ENCODE assay signal across 8 cellular contexts in the genomic region with DNA sequence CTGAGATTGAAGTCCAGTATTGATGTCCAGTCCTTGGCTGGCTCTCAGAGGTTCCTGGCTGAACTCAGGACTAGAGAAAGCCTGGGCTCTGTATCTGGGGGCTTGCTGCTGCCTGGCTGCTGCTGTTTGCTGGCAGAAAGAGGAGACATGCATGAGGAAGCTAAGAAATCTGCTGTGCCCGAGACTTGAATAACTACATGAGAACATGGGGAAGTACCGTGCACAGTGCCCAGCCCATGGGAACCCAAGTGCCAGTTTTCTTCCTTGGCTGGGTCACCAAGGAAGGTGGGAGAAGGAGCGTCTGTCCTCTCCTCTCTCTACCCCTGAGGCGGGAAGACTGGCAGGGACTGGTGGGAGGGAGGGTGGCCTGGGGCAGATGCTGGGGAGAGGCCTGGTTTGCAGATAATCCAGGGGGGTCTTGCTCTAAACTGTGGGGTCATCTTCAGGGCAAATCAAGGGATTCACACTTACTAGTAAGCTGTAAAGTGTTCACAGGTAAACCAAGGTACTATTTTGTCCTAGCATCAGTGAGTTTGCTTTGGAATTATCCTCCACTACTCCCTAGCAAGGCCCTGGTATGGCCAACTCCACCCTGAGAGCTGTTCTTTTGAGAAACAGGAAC. TPM values are rescaled to one million over a fixed set of nuclear protein-coding genes. Genes with fewer than 3 reads are reported as not detected.
DNase-seq lines count a peak whose midpoint lies in the region; TF ChIP-seq lines count a peak whose summit lies in the region.

No MANE protein-coding gene starts in this region.

- no peak overlapping the region for H3K4me3 ChIP-seq in AG04450 (ENCODE audit: low read depth, low read length)

- H3K36me3 Mint-ChIP-seq in dendritic cell treated with granulocyte-macrophage colony-stimulating factor and Interleukin-4, amounts not matched to agents 40 ng/mL and 50 ng/mL, for 4 days (ENCODE audit: low read depth), result peaks cover 16% of the 10 kb centered on the region
- H3K36me3 Mint-ChIP-seq in neural crest cell (ENCODE audit: low read depth), result peaks cover 24% of the 10 kb centered on the region
- H3K36me3 Mint-ChIP-seq in T-helper 2 cell treated with Interferon-gamma antibody and Interleukin-4, amounts not matched to agents 5 μg/mL and 100 μg/mL, for 36 hours (ENCODE audit: low read depth), result peaks cover 12% of the 10 kb centered on the region

- TF ChIP-seq CTCF in AG04450 (IDR thresholded peaks at IDR 0.05; ENCODE audit: low read depth, low read length) (no peak), neural crest cell (conservative IDR thresholded peaks at IDR 0.05) (no peak)

- H3K4me1 Mint-ChIP-seq in dendritic cell treated with granulocyte-macrophage colony-stimulating factor and Interleukin-4, amounts not matched to agents 40 ng/mL and 50 ng/mL, for 4 days (ENCODE audit: low read depth), result peaks cover 47% of the 10 kb centered on the region
- peaks cover 30% of the 10 kb centered on the region for H3K4me1 Mint-ChIP-seq in neural crest cell
- H3K4me1 Mint-ChIP-seq in T-helper 2 cell treated with Interferon-gamma antibody and Interleukin-4, amounts not matched to agents 5 μg/mL and 100 μg/mL, for 36 hours (ENCODE audit: low read depth), result peaks cover 1% of the 10 kb centered on the region

- H3K9me3 ChIP-seq in AG04450 (ENCODE audit: control insufficient read depth, insufficient read depth, low read length), result peaks cover 18% of the 10 kb centered on the region

- CTCF ChIA-PET in AG04450 (lab: Charles Lee), result interaction anchor here (0.6 to 1.4 kb wide), 3 partner anchors 10 to 21 kb away, joined by 3 read pairs; no protein-coding TSS in a partner anchor

- peak overlapping the region; percentile 60 for H3K4me3 Mint-ChIP-seq in dendritic cell treated with granulocyte-macrophage colony-stimulating factor and Interleukin-4, amounts not matched to agents 40 ng/mL and 50 ng/mL, for 4 days
- H3K4me3 Mint-ChIP-seq in neural crest cell, result no peak overlapping the region
- no peak overlapping the region for H3K4me3 Mint-ChIP-seq in T-helper 2 cell treated with Interferon-gamma antibody and Interleukin-4, amounts not matched to agents 5 μg/mL and 100 μg/mL, for 36 hours

- peak overlapping the region; percentile 93 for H3K27ac Mint-ChIP-seq in dendritic cell treated with granulocyte-macrophage colony-stimulating factor and Interleukin-4, amounts not matched to agents 40 ng/mL and 50 ng/mL, for 4 days
- H3K27ac Mint-ChIP-seq in neural crest cell (ENCODE audit: unreplicated experiment), result peak overlapping the region; percentile 35
- H3K27ac Mint-ChIP-seq in T-helper 2 cell treated with Interferon-gamma antibody and Interleukin-4, amounts not matched to agents 5 μg/mL and 100 μg/mL, for 36 hours, result no peak overlapping the region

- H3K27me3 Mint-ChIP-seq in dendritic cell treated with granulocyte-macrophage colony-stimulating factor and Interleukin-4, amounts not matched to agents 40 ng/mL and 50 ng/mL, for 4 days, result peaks cover 3% of the 10 kb centered on the region
- H3K27me3 Mint-ChIP-seq in neural crest cell (ENCODE audit: low read depth), result no peaks in the 10 kb centered on the region
- no peaks in the 10 kb centered on the region for H3K27me3 Mint-ChIP-seq in T-helper 2 cell treated with Interferon-gamma antibody and Interleukin-4, amounts not matched to agents 5 μg/mL and 100 μg/mL, for 36 hours (ENCODE audit: low read depth)

- peaks cover 8% of the 10 kb centered on the region for H3K9me3 Mint-ChIP-seq in dendritic cell treated with granulocyte-macrophage colony-stimulating factor and Interleukin-4, amounts not matched to agents 40 ng/mL and 50 ng/mL, for 4 days
- peaks cover 15% of the 10 kb centered on the region for H3K9me3 Mint-ChIP-seq in neural crest cell
- peaks cover 25% of the 10 kb centered on the region for H3K9me3 Mint-ChIP-seq in T-helper 2 cell treated with Interferon-gamma antibody and Interleukin-4, amounts not matched to agents 5 μg/mL and 100 μg/mL, for 36 hours

- H3K27ac ChIP-seq in AG04450 (ENCODE audit: low read depth, low read length), result peak overlapping the region; percentile 97

- DNase-seq in AG04450 (ENCODE audit: low read depth, low spot score), result no peak
- DNase-seq in KG1 (lab: John Stamatoyannopoulos, UW), result peak; percentile 20
- no peak for DNase-seq in neural crest cell (ENCODE audit: low read depth, low spot score)
- DNase-seq in T-helper 2 cell treated with Interferon-gamma antibody and Interleukin-4, amounts not matched to agents 5 μg/mL and 100 μg/mL, for 36 hours (ENCODE audit: low spot score), result no peak
- no peak for DNase-seq in NCI-H774 (lab: John Stamatoyannopoulos, UW)
- no peak for DNase-seq in HK-2 (ENCODE audit: unreplicated experiment)
- DNase-seq in NCI-H748 treated with DMSO at 0.1 percent for 48 hours (lab: John Stamatoyannopoulos, UW), result no peak

- no peaks in the 10 kb centered on the region for H3K27me3 ChIP-seq in AG04450 (ENCODE audit: control insufficient read depth, insufficient read depth, low read length)

- intact Hi-C loops in dendritic cell treated with granulocyte-macrophage colony-stimulating factor and Interleukin-4, amounts not matched to agents 40 ng/mL and 50 ng/mL, for 4 days (cut with micrococcal nuclease), result no loop called here

- POLR2A ChIA-PET in AG04450 (lab: Yijun Ruan, JAX), result interaction anchor here (0.8 to 2.4 kb wide), 10 partner anchors 10 to 990 kb away, joined by 3 to 55 read pairs (median 4); partner anchors contain the start of genes ZFP36L1 and ZFYVE26

RNA-seq across cellular contexts. Expression of gene ZFP36L1, which starts 13.8 kb away (rescaled TPM):
- 54.4 and 61.5 TPM in 2 replicates for polyA plus RNA-seq in AG04450 (2011; rRNA removed)
- 38.4 and 48.0 TPM in 2 replicates for polyA minus RNA-seq in AG04450 (2011; rRNA and poly(A)+ RNA removed)
- total RNA-seq in neural crest cell, result 289 and 298 TPM in 2 replicates
